Comparison of ENCODE assay signal across 12 cellular contexts in the genomic region with DNA sequence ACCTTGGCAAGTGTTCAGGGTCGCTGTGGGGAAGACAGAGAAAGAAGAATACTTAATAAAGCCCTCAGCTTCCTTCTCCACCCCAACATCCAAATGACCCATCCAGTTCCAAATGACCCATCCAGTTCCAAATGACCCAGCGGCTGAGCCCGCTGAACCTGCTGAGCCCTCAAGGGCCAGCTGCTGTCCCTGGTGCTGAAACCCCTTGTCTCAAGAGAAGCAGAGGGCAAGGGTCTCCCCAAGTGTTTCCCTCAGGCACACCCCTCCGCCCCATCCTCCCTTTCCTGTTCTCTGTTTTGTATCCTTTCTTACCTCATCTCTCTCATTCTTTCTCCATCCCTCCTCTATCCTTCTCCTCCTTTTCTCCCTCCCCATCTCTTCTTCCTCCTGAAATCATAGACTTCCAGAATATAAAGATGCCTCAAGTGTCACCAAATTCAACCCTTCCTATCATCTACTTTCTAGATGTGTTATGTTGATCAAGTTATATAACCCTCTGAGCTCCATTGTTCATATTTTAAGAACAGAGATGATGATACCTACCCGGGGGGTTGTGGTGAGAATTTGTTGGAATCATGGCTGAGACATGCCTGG. TPM values are rescaled to one million over a fixed set of nuclear protein-coding genes. Genes with fewer than 3 reads are reported as not detected.
DNase-seq lines count a peak whose midpoint lies in the region; ATAC-seq and TF ChIP-seq lines count a peak whose summit lies in the region.
"Had no signal": no experiment of that assay in that cellular context is flagged by ENCODE, and none has a peak within 500 bp of the region (broad histone marks: within the 10 kb centered on the region; RNA-seq: fewer than 3 reads in every experiment).

No MANE protein-coding gene starts in this region.

- H3K4me3 ChIP-seq in GM23338 (no peak overlapping the region), hepatocyte (no peak overlapping the region), left lung (no peak overlapping the region)

- intact Hi-C loops in left lung (cut with DNase I), result no loop called here

- H3K4me1 Mint-ChIP-seq in GM23338, result peaks cover 26% of the 10 kb centered on the region
- no peaks in the 10 kb centered on the region for H3K4me1 Mint-ChIP-seq in activated CD4-positive, alpha-beta memory T cell treated with anti-CD3 and anti-CD28 coated beads, Interleukin-2, amount 10 ng/mL, durations not matched to agents 7 days and 5 days
- peaks cover 0 to 4% of the 10 kb centered on the region in 2 donors for H3K4me1 Mint-ChIP-seq in stimulated activated naive B cell treated with anti-CD40 and anti-IgM and Interleukin-4, amounts not matched to agents 10 μg/mL and 1 μg/mL and 100 μg/mL, for 72 hours
- H3K4me1 Mint-ChIP-seq: immature natural killer cell had no signal

- H3K79me2 ChIP-seq in GM23338 (replicated peaks; ENCODE audit: insufficient read depth), result no peaks in the 10 kb centered on the region
- no peaks in the 10 kb centered on the region for H3K79me2 ChIP-seq in hepatocyte

- no peak for TF ChIP-seq CTCF in GM23338 (conservative IDR thresholded peaks at IDR 0.05; ENCODE audit: low read depth in 2 of 2)
- TF ChIP-seq CTCF in hepatocyte (IDR thresholded peaks at IDR 0.05; ENCODE audit: poor library complexity), result no peak
- no peak for TF ChIP-seq CTCF in left lung (IDR thresholded peaks at IDR 0.05)

- POLR2A ChIA-PET in activated CD4-positive, alpha-beta memory T cell treated with anti-CD3 and anti-CD28 coated beads, Interleukin-2, amount 10 ng/mL, durations not matched to agents 7 days and 5 days (lab: Charles Lee), result no interaction called here

- H3F3A ChIP-seq in GM23338 (replicated peaks; ENCODE audit: low read depth), result no peaks in the 10 kb centered on the region

- CTCF ChIA-PET in activated CD4-positive, alpha-beta memory T cell treated with anti-CD3 and anti-CD28 coated beads, Interleukin-2, amount 10 ng/mL, durations not matched to agents 7 days and 5 days (lab: Charles Lee), result no interaction called here

- WGBS in hepatocyte (ENCODE audit: low lambda C conversion rate, missing lambda C conversion rate), result 37% methylated on average over 5 of the region's 5 CpGs

- H4K20me1 ChIP-seq in GM23338 (replicated peaks; ENCODE audit: insufficient read depth), result no peaks in the 10 kb centered on the region
- H4K20me1 ChIP-seq in hepatocyte (ENCODE audit: insufficient read depth, poor library complexity, severe bottlenecking), result no peaks in the 10 kb centered on the region

- H3K27me3 ChIP-seq in GM23338 (ENCODE audit: insufficient read depth) (no peaks in the 10 kb centered on the region), hepatocyte (peaks cover 11% of the 10 kb centered on the region), left lung (peaks cover 0 to 59% of the 10 kb centered on the region in 2 donors)

- peaks cover 17% of the 10 kb centered on the region; the same call in 1 of the 2 replicates for H3K4me1 ChIP-seq in GM23338 (ENCODE audit: insufficient read depth)
- no peaks in the 10 kb centered on the region for H3K4me1 ChIP-seq in hepatocyte (ENCODE audit: insufficient read depth)
- no peaks in the 10 kb centered on the region for H3K4me1 ChIP-seq in left lung

- DNase-seq in CMK (ENCODE audit: low read depth) (peak; percentile 25), GM23338 (ENCODE audit: low spot score) (peak; percentile 96), hepatocyte (ENCODE audit: low spot score) (peak; percentile 79), left lung (no peak), SIG-M5 (lab: John Stamatoyannopoulos, UW) (no peak), T1000 (lab: John Stamatoyannopoulos, UW) (no peak)
- peak; percentile 35 for DNase-seq in activated CD4-positive, alpha-beta memory T cell treated with anti-CD3 and anti-CD28 coated beads, Interleukin-2, amount 10 ng/mL, durations not matched to agents 7 days and 5 days
- no peak for DNase-seq in stimulated activated naive B cell treated with anti-CD40 and anti-IgM and Interleukin-4, amounts not matched to agents 10 μg/mL and 1 μg/mL and 100 μg/mL, for 72 hours
- DNase-seq: activated CD4-positive, CD25-positive, alpha-beta regulatory T cell treated with anti-CD3 and anti-CD28 coated beads, Interleukin-2, amount 50 U/mL, for 72 hours; central memory CD4-positive, alpha-beta T cell; immature natural killer cell; NCI-H748 treated with DMSO at 0.1 percent for 48 hours had no signal

- H2AFZ ChIP-seq in GM23338 (no peak overlapping the region), hepatocyte (no peak overlapping the region)

- H3K27ac Mint-ChIP-seq in GM23338, result no peak overlapping the region
- H3K27ac Mint-ChIP-seq in activated CD4-positive, alpha-beta memory T cell treated with anti-CD3 and anti-CD28 coated beads, Interleukin-2, amount 10 ng/mL, durations not matched to agents 7 days and 5 days, result no peak overlapping the region
- H3K27ac Mint-ChIP-seq in stimulated activated naive B cell treated with anti-CD40 and anti-IgM and Interleukin-4, amounts not matched to agents 10 μg/mL and 1 μg/mL and 100 μg/mL, for 72 hours, result no peak overlapping the region
- H3K27ac Mint-ChIP-seq: immature natural killer cell had no signal

- H3K36me3 Mint-ChIP-seq in GM23338 (ENCODE audit: low read depth), result no peaks in the 10 kb centered on the region
- H3K36me3 Mint-ChIP-seq in activated CD4-positive, alpha-beta memory T cell treated with anti-CD3 and anti-CD28 coated beads, Interleukin-2, amount 10 ng/mL, durations not matched to agents 7 days and 5 days (ENCODE audit: low read depth), result no peaks in the 10 kb centered on the region
- H3K36me3 Mint-ChIP-seq in stimulated activated naive B cell treated with anti-CD40 and anti-IgM and Interleukin-4, amounts not matched to agents 10 μg/mL and 1 μg/mL and 100 μg/mL, for 72 hours, result no peaks in the 10 kb centered on the region
- H3K36me3 Mint-ChIP-seq: immature natural killer cell had no signal

- H3K36me3 ChIP-seq in GM23338 (ENCODE audit: insufficient read depth) (no peaks in the 10 kb centered on the region), hepatocyte (replicated peaks; ENCODE audit: insufficient read depth, low read depth) (no peaks in the 10 kb centered on the region), left lung (no peaks in the 10 kb centered on the region)

- no peak overlapping the region for H3K27ac ChIP-seq in GM23338 (ENCODE audit: low read depth)
- no peak overlapping the region for H3K27ac ChIP-seq in hepatocyte
- H3K27ac ChIP-seq in left lung, result no peak overlapping the region

- no peaks in the 10 kb centered on the region; the same call in 2 of the 3 replicates for H3K9me3 Mint-ChIP-seq in GM23338
- no peaks in the 10 kb centered on the region for H3K9me3 Mint-ChIP-seq in activated CD4-positive, alpha-beta memory T cell treated with anti-CD3 and anti-CD28 coated beads, Interleukin-2, amount 10 ng/mL, durations not matched to agents 7 days and 5 days
- H3K9me3 Mint-ChIP-seq in stimulated activated naive B cell treated with anti-CD40 and anti-IgM and Interleukin-4, amounts not matched to agents 10 μg/mL and 1 μg/mL and 100 μg/mL, for 72 hours, result peaks cover 0 to 6% of the 10 kb centered on the region in 2 donors
- H3K9me3 Mint-ChIP-seq: immature natural killer cell had no signal

- no peak overlapping the region; the same call in 2 of the 3 replicates for H3K4me3 Mint-ChIP-seq in GM23338
- H3K4me3 Mint-ChIP-seq in activated CD4-positive, alpha-beta memory T cell treated with anti-CD3 and anti-CD28 coated beads, Interleukin-2, amount 10 ng/mL, durations not matched to agents 7 days and 5 days, result no peak overlapping the region
- no peak overlapping the region for H3K4me3 Mint-ChIP-seq in stimulated activated naive B cell treated with anti-CD40 and anti-IgM and Interleukin-4, amounts not matched to agents 10 μg/mL and 1 μg/mL and 100 μg/mL, for 72 hours
- H3K4me3 Mint-ChIP-seq: immature natural killer cell had no signal

- ATAC-seq in GM23338, result peak; percentile 82
- no peak for ATAC-seq in left lung
- no peak for ATAC-seq in stimulated activated naive B cell treated with anti-CD40 and anti-IgM and Interleukin-4, amounts not matched to agents 10 μg/mL and 1 μg/mL and 100 μg/mL, for 72 hours (replicated peaks)

- H3K9me3 ChIP-seq in hepatocyte (ENCODE audit: low read depth) (no peaks in the 10 kb centered on the region), left lung (no peaks in the 10 kb centered on the region)

- peaks cover 20% of the 10 kb centered on the region for H3K27me3 Mint-ChIP-seq in GM23338 (ENCODE audit: insufficient read depth, low read depth, poor library complexity)
- peaks cover 15% of the 10 kb centered on the region for H3K27me3 Mint-ChIP-seq in activated CD4-positive, alpha-beta memory T cell treated with anti-CD3 and anti-CD28 coated beads, Interleukin-2, amount 10 ng/mL, durations not matched to agents 7 days and 5 days
- peaks cover 29 to 48% of the 10 kb centered on the region in 2 donors for H3K27me3 Mint-ChIP-seq in stimulated activated naive B cell treated with anti-CD40 and anti-IgM and Interleukin-4, amounts not matched to agents 10 μg/mL and 1 μg/mL and 100 μg/mL, for 72 hours

- H3K4me2 ChIP-seq in GM23338 (no peak overlapping the region), hepatocyte (no peak overlapping the region)

- H3K9me2 ChIP-seq in GM23338 (ENCODE audit: insufficient read depth) (no peaks in the 10 kb centered on the region), hepatocyte (replicated peaks; ENCODE audit: insufficient read depth) (no peaks in the 10 kb centered on the region)

TF ChIP-seq in GM23338, 12 proteins besides CTCF, POLR2A, EP300 and RAD21 (continues in another document):
- TF ChIP-seq ZNF114 (CRISPR knock-in tag; IDR thresholded peaks at IDR 0.05) (no peak), NANOG (IDR thresholded peaks at IDR 0.05; ENCODE audit: borderline replicate concordance) (no peak), CREB1 (CRISPR knock-in tag; IDR thresholded peaks at IDR 0.05; ENCODE audit: low read depth) (no peak)
- TF ChIP-seq, protein P1, sequence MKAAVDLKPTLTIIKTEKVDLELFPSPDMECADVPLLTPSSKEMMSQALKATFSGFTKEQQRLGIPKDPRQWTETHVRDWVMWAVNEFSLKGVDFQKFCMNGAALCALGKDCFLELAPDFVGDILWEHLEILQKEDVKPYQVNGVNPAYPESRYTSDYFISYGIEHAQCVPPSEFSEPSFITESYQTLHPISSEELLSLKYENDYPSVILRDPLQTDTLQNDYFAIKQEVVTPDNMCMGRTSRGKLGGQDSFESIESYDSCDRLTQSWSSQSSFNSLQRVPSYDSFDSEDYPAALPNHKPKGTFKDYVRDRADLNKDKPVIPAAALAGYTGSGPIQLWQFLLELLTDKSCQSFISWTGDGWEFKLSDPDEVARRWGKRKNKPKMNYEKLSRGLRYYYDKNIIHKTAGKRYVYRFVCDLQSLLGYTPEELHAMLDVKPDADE (IDR thresholded peaks at IDR 0.05), result no peak

RNA-seq across cellular contexts. Expression of gene CCDC33, which starts 29.0 kb away (rescaled TPM):
- total RNA-seq in GM23338 (2014; rRNA removed; shearing (Covaris generic)), result 0.27 and 2.6 TPM in 2 replicates
- polyA plus RNA-seq in GM23338 (2016; fragmentation: Nextera tagmentation; extraction: Ambion mirVana) (2.5 and 2.8 TPM in 2 replicates), hepatocyte (0.86 and 1.3 TPM in 2 replicates)
- not detected for total RNA-seq in activated CD4-positive, alpha-beta memory T cell treated with anti-CD3 and anti-CD28 coated beads, Interleukin-2, amount 10 ng/mL, durations not matched to agents 7 days and 5 days
- total RNA-seq in hepatocyte (0.32 and 0.63 TPM in 2 replicates), left lung (1 to 10 TPM in 1 of 2 donors, not detected in 1; 3.2 TPM)
- polyA plus RNA-seq: immature natural killer cell had no signal

Comparison
In these comparisons a context has a peak if more than half of its experiments do, and no peak if none do; other contexts are left out.
1. DNase-seq: peak in CMK (single experiment), GM23338 (single experiment), activated CD4-positive, alpha-beta memory T cell treated with anti-CD3 and anti-CD28 coated beads, Interleukin-2, amount 10 ng/mL, durations not matched to agents 7 days and 5 days (single experiment) and hepatocyte (single experiment); none in left lung (0 of 2), stimulated activated naive B cell treated with anti-CD40 and anti-IgM and Interleukin-4, amounts not matched to agents 10 μg/mL and 1 μg/mL and 100 μg/mL, for 72 hours (single experiment), SIG-M5 (single experiment) and T1000 (single experiment).